ENCODE assay signal across 1 cellular context in genomic region chr7:3197567-3198212, GRCh38.
TF ChIP-seq lines count a peak whose summit lies in the region.

No MANE protein-coding gene starts in this region.

TF ChIP-seq in GM23338, 12 proteins besides CTCF, POLR2A, EP300 and RAD21 (continued from another document):
- TF ChIP-seq, protein P1, sequence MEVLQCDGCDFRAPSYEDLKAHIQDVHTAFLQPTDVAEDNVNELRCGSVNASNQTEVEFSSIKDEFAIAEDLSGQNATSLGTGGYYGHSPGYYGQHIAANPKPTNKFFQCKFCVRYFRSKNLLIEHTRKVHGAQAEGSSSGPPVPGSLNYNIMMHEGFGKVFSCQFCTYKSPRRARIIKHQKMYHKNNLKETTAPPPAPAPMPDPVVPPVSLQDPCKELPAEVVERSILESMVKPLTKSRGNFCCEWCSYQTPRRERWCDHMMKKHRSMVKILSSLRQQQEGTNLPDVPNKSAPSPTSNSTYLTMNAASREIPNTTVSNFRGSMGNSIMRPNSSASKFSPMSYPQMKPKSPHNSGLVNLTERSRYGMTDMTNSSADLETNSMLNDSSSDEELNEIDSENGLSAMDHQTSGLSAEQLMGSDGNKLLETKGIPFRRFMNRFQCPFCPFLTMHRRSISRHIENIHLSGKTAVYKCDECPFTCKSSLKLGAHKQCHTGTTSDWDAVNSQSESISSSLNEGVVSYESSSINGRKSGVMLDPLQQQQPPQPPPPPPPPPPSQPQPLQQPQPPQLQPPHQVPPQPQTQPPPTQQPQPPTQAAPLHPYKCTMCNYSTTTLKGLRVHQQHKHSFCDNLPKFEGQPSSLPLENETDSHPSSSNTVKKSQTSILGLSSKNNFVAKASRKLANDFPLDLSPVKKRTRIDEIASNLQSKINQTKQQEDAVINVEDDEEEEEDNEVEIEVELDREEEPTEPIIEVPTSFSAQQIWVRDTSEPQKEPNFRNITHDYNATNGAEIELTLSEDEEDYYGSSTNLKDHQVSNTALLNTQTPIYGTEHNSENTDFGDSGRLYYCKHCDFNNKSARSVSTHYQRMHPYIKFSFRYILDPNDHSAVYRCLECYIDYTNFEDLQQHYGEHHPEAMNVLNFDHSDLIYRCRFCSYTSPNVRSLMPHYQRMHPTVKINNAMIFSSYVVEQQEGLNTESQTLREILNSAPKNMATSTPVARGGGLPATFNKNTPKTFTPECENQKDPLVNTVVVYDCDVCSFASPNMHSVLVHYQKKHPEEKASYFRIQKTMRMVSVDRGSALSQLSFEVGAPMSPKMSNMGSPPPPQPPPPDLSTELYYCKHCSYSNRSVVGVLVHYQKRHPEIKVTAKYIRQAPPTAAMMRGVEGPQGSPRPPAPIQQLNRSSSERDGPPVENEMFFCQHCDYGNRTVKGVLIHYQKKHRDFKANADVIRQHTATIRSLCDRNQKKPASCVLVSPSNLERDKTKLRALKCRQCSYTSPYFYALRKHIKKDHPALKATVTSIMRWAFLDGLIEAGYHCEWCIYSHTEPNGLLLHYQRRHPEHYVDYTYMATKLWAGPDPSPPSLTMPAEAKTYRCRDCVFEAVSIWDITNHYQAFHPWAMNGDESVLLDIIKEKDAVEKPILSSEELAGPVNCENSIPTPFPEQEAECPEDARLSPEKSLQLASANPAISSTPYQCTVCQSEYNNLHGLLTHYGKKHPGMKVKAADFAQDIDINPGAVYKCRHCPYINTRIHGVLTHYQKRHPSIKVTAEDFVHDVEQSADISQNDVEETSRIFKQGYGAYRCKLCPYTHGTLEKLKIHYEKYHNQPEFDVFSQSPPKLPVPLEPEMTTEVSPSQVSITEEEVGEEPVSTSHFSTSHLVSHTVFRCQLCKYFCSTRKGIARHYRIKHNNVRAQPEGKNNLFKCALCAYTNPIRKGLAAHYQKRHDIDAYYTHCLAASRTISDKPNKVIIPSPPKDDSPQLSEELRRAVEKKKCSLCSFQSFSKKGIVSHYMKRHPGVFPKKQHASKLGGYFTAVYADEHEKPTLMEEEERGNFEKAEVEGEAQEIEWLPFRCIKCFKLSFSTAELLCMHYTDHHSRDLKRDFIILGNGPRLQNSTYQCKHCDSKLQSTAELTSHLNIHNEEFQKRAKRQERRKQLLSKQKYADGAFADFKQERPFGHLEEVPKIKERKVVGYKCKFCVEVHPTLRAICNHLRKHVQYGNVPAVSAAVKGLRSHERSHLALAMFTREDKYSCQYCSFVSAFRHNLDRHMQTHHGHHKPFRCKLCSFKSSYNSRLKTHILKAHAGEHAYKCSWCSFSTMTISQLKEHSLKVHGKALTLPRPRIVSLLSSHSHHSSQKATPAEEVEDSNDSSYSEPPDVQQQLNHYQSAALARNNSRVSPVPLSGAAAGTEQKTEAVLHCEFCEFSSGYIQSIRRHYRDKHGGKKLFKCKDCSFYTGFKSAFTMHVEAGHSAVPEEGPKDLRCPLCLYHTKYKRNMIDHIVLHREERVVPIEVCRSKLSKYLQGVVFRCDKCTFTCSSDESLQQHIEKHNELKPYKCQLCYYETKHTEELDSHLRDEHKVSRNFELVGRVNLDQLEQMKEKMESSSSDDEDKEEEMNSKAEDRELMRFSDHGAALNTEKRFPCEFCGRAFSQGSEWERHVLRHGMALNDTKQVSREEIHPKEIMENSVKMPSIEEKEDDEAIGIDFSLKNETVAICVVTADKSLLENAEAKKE (CRISPR knock-in tag; IDR thresholded peaks at IDR 0.05): no peak
- TF ChIP-seq NANOG (IDR thresholded peaks at IDR 0.05; ENCODE audit: borderline replicate concordance) (no peak), ZNF114 (CRISPR knock-in tag; IDR thresholded peaks at IDR 0.05) (no peak), STAT1 (IDR thresholded peaks at IDR 0.05; ENCODE audit: unreplicated experiment) (no peak)
- TF ChIP-seq, protein P2, sequence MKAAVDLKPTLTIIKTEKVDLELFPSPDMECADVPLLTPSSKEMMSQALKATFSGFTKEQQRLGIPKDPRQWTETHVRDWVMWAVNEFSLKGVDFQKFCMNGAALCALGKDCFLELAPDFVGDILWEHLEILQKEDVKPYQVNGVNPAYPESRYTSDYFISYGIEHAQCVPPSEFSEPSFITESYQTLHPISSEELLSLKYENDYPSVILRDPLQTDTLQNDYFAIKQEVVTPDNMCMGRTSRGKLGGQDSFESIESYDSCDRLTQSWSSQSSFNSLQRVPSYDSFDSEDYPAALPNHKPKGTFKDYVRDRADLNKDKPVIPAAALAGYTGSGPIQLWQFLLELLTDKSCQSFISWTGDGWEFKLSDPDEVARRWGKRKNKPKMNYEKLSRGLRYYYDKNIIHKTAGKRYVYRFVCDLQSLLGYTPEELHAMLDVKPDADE (IDR thresholded peaks at IDR 0.05): no peak
